Comparison of ENCODE assay signal across 8 cellular contexts in the genomic region with DNA sequence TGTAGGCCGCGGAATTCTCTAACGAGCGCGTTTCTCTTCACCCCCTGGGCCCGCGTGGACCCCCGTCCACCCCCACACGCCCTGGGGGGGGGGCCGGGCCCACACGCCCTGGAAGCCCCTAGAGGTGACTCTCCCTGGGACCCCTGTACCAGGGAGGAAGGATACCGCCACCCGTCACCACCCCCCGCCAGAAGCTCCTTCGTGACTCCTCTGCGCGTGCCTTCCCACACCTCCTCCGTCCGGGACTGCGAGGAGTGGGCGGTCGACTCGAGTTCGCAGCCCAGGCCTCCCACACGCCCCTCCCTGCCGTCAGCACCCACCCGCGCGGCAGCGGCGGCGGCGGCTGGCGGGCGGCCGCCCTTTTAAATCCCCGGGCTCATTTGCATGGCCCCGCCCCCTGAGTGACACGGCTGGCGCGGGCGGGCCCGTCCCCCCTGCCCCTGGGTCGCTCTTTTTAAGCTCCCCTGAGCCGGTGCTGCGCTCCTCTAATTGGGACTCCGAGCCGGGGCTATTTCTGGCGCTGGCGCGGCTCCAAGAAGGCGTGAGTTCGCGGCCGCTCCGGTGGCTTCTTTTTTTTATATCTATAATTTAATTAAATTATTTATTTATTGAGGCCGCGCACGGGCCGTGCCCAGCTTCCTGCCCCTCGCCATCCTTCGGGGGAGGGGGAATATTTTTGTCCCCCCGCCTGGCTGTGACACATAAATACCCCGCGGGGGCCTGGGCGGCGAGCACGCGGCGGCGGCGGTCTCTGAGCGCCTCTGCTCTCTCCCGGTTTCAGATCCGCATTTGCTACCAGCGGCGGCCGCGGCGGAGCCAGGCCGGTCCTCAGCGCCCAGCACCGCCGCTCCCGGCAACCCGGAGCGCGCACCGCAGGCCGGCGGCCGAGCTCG.
DNase-seq lines count a peak whose midpoint lies in the region; ATAC-seq lines count a peak whose summit lies in the region.

A gene with protein sequence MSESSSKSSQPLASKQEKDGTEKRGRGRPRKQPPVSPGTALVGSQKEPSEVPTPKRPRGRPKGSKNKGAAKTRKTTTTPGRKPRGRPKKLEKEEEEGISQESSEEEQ (plus strand): TSS at position 451 of the 893 bp plus-strand sequence. CDS start 3,908 bp downstream, outside the sequence.

- H3K27ac ChIP-seq in ACC112 (ENCODE audit: low read depth, low read length), result peak within 1 kb of the TSS; percentile 60
- H3K27ac ChIP-seq in caudate nucleus (ENCODE audit: low read depth, low read length), result peak within 1 kb of the TSS; percentile 94

- DNase-seq in NCI-H2227 treated with DMSO at 0.1 percent for 48 hours (lab: John Stamatoyannopoulos, UW) (peak; percentile 82), caudate nucleus (lab: John Stamatoyannopoulos, UW) (peak in 57 of 61 donors; percentile 31 to 88 (median 76)), islet precursor cell (peak; percentile 94)
- DNase-seq in activated CD4-positive, CD25-positive, alpha-beta regulatory T cell (lab: John Stamatoyannopoulos, UW), result peak; percentile 76 to 85 (median 81)
- DNase-seq in stimulated activated CD4-positive, alpha-beta T cell treated with anti-CD3 and anti-CD28 coated beads, Interleukin-12 subunit alpha, Interleukin-12 subunit beta, amount 100 ng/mL, for 48 hours (ENCODE audit: low read depth in 2 of 3, low spot score in 1 of 3), result peak; percentile 75 to 86 (median 80)

- peak within 1 kb of the TSS; percentile 95 for H3K4me3 ChIP-seq in ACC112 (ENCODE audit: low read depth, low read length)

- H3K79me2 ChIP-seq in ACC112 (ENCODE audit: control insufficient read depth, insufficient read depth, low read length, unreplicated experiment), result peaks cover 46% of the 10 kb centered on the region

- no peaks in the 10 kb centered on the region for H3K27me3 ChIP-seq in ACC112 (ENCODE audit: insufficient read depth, low read length)

- peak within 1 kb of the TSS; percentile 37 for H2AFZ ChIP-seq in ACC112 (ENCODE audit: low read length, unreplicated experiment)

- peaks cover 8% of the 10 kb centered on the region; the same call in 1 of the 2 replicates for H3K36me3 ChIP-seq in ACC112 (ENCODE audit: insufficient read depth, low read length)

- ATAC-seq in GM18907 (IDR thresholded peaks at IDR 0.05; ENCODE audit: unreplicated experiment), result peak; percentile 66
- peak; percentile 66 for ATAC-seq in HG03135 (IDR thresholded peaks at IDR 0.05; ENCODE audit: unreplicated experiment)

- peaks cover 37% of the 10 kb centered on the region for H3K4me1 ChIP-seq in ACC112 (ENCODE audit: control insufficient read depth, insufficient read depth, low read length, unreplicated experiment)

Comparison
In these comparisons a context has a peak if more than half of its experiments do, and no peak if none do; other contexts are left out.
1. Peak in every context shown above with its lines: DNase-seq, ATAC-seq, H3K4me3 ChIP-seq and H3K27ac ChIP-seq.